In genomic region chr2:220949476-220949875, GRCh38 we compare ENCODE assay signal across 2 cellular contexts.
TF ChIP-seq lines count a peak whose summit lies in the region.

No MANE protein-coding gene starts in this region.

TF ChIP-seq in GM23338, 12 proteins besides CTCF, POLR2A, EP300 and RAD21:
- TF ChIP-seq EZH2phosphoT487 (IDR thresholded peaks at IDR 0.05; ENCODE audit: unreplicated experiment) (no peak), ZNF462 (CRISPR knock-in tag; IDR thresholded peaks at IDR 0.05) (no peak), ETS1 (IDR thresholded peaks at IDR 0.05) (no peak), JUNB (IDR thresholded peaks at IDR 0.05; ENCODE audit: unreplicated experiment) (no peak), REST (IDR thresholded peaks at IDR 0.05; ENCODE audit: unreplicated experiment) (no peak), POLR2AphosphoS5 (IDR thresholded peaks at IDR 0.05; ENCODE audit: low read depth) (no peak), ZNF331 (CRISPR knock-in tag; IDR thresholded peaks at IDR 0.05; ENCODE audit: low read depth) (no peak), STAT1 (IDR thresholded peaks at IDR 0.05; ENCODE audit: unreplicated experiment) (no peak)

TF ChIP-seq in H1, 55 proteins besides CTCF, POLR2A, EP300 and RAD21:
- no peak for TF ChIP-seq RFX5 (IDR thresholded peaks at IDR 0.05; ENCODE audit: borderline replicate concordance, low read depth, low read length)
- TF ChIP-seq JUN (IDR thresholded peaks at IDR 0.05; ENCODE audit: low read depth, low read length): no peak
- no peak for TF ChIP-seq JUND (IDR thresholded peaks at IDR 0.05; ENCODE audit: low read length)
